ENCODE assay signal across 8 cellular contexts in the genomic region with DNA sequence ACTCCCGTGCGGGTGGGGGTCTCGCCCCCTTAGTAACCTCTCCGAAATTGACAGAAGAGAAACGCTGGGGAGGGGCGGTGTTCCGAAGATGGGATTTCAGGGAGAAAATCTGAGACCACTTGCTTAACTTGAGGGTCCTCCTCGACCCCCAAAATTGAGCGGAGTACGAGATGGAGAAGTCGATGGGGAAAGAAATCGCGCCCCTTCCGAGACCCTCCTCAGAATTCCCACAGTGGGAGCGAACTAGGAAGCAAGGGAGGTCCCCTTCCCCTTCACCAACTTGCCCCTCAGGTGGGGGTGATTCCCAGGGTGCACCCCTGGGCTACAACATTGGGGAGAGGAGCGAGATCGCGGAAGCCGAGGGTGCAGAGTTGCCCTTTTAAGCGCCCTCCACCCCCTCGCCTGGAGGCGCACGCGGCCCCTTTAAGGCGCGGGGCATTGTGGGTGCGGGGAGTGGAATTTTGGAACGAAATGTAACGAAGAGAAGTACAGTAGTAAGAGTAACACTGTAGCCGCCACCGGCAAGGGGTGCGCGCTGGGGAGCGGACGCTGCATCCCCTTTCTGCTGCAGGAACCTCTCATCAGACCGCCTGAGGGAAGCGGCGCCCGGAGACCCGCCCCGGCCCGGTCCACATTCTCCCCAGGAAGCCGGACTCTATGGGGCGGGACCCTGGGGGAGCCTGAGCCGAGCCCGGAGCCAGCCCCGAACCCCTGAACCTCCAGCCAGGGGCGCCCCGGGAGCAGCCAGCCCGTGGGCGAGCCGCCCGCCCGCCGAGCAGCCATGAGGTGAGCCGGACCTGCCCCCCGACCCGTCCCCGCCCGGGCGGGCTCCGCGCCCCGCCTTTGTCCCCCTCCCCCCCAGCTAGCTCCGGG. TPM values are rescaled to one million over a fixed set of nuclear protein-coding genes. Genes with fewer than 3 reads are reported as not detected.
DNase-seq lines count a peak whose midpoint lies in the region; ATAC-seq lines count a peak whose summit lies in the region.

A gene (plus strand): TSS at position 489 of the 873 bp plus-strand sequence. CDS start 293 bp downstream, at position 782.

- H3K27ac ChIP-seq in CD4-positive, CD25-positive, alpha-beta regulatory T cell (ENCODE audit: insufficient read depth, low read length, poor library complexity, severe bottlenecking), result peak within 1 kb of the TSS; percentile 95
- peak within 1 kb of the TSS; percentile 84 for H3K27ac ChIP-seq in mesodermal cell (ENCODE audit: low read depth, low read length, severe bottlenecking)

- no peaks in the 10 kb centered on the region for H3K27me3 ChIP-seq in CD4-positive, CD25-positive, alpha-beta regulatory T cell (ENCODE audit: control insufficient read depth, insufficient read depth, low read length)
- H3K27me3 ChIP-seq in endocrine pancreas (ENCODE audit: control insufficient read depth, insufficient read depth, low read length), result no peaks in the 10 kb centered on the region

- H3K4me3 ChIP-seq in CD4-positive, CD25-positive, alpha-beta regulatory T cell (ENCODE audit: low read depth, low read length), result peak within 1 kb of the TSS; percentile 88
- H3K4me3 ChIP-seq in endocrine pancreas (ENCODE audit: control insufficient read depth, insufficient read depth, low read length), result peak within 1 kb of the TSS; percentile 69
- peak within 1 kb of the TSS; percentile 98 for H3K4me3 ChIP-seq in mesodermal cell (ENCODE audit: extremely low read depth, insufficient read depth, low read length, poor library complexity, severe bottlenecking)

- peak; percentile 70 to 75 for ATAC-seq in CD4-positive, CD25-positive, alpha-beta regulatory T cell (ENCODE audit: low read depth in 2 of 2)
- ATAC-seq in GM19372 (IDR thresholded peaks at IDR 0.05; ENCODE audit: low read depth, unreplicated experiment) (peak; percentile 52), HG03565 (IDR thresholded peaks at IDR 0.05; ENCODE audit: unreplicated experiment) (peak; percentile 58)

- peaks cover 0 to 2% (median 0%) of the 10 kb centered on the region in 7 donors for H3K9me3 Mint-ChIP-seq in CD4-positive, CD25-positive, alpha-beta regulatory T cell

- no peaks in the 10 kb centered on the region for H3K36me3 ChIP-seq in CD4-positive, CD25-positive, alpha-beta regulatory T cell (ENCODE audit: control insufficient read depth, insufficient read depth, low read length)
- H3K36me3 ChIP-seq in endocrine pancreas (ENCODE audit: control insufficient read depth, insufficient read depth, low read length) (no peaks in the 10 kb centered on the region), mesodermal cell (ENCODE audit: control insufficient read depth, insufficient read depth, low read length) (peaks cover 28% of the 10 kb centered on the region)

- no peaks in the 10 kb centered on the region for H3K9me3 ChIP-seq in CD4-positive, CD25-positive, alpha-beta regulatory T cell (ENCODE audit: control insufficient read depth in 2 of 2, low read length in 2 of 2)
- H3K9me3 ChIP-seq in endocrine pancreas (ENCODE audit: control insufficient read depth, low read length) (no peaks in the 10 kb centered on the region), mesodermal cell (ENCODE audit: control insufficient read depth, low read length) (no peaks in the 10 kb centered on the region)

- H3K4me3 Mint-ChIP-seq in CD4-positive, CD25-positive, alpha-beta regulatory T cell, result peak within 1 kb of the TSS; percentile 95 to 99 (median 97)

- no peaks in the 10 kb centered on the region for H3K27me3 Mint-ChIP-seq in CD4-positive, CD25-positive, alpha-beta regulatory T cell

- WGBS in mesodermal cell (ENCODE audit: insufficient coverage in 2 of 2), 2 experiments, result 0% methylated on average over 27 to 44 of the region's 65 CpGs

- H3K4me1 ChIP-seq in CD4-positive, CD25-positive, alpha-beta regulatory T cell (ENCODE audit: control insufficient read depth, insufficient read depth, low read length, poor library complexity, severe bottlenecking), result peaks cover 55% of the 10 kb centered on the region
- H3K4me1 ChIP-seq in endocrine pancreas (ENCODE audit: control insufficient read depth, insufficient read depth, low read length) (no peaks in the 10 kb centered on the region), mesodermal cell (ENCODE audit: control insufficient read depth, insufficient read depth, low read length, poor library complexity, severe bottlenecking) (peaks cover 12% of the 10 kb centered on the region)

- H3K4me1 Mint-ChIP-seq in CD4-positive, CD25-positive, alpha-beta regulatory T cell, result peaks cover 0 to 54% (median 38%) of the 10 kb centered on the region in 4 donors

- H3K9ac ChIP-seq in endocrine pancreas (ENCODE audit: control insufficient read depth, insufficient read depth, low read length), result peak within 1 kb of the TSS; percentile 99

- peak; percentile 85 to 96 (median 93) for DNase-seq in CD4-positive, CD25-positive, alpha-beta regulatory T cell
- peak; percentile 90 for DNase-seq in NOMO-1 treated with dmso at 0.1 percent for 144 hours (lab: John Stamatoyannopoulos, UW; ENCODE audit: unreplicated experiment)
- DNase-seq in activated CD8-positive, alpha-beta memory T cell treated with anti-CD3 and anti-CD28 coated beads for 4 hours (ENCODE audit: low read depth in 2 of 2), result peak; percentile 86
- peak; percentile 74 for DNase-seq in stimulated activated CD8-positive, alpha-beta memory T cell treated with anti-CD3 and anti-CD28 coated beads, Interleukin-15, amount 100 ng/mL, for 24 hours (ENCODE audit: low read depth)

- H3K27ac Mint-ChIP-seq in CD4-positive, CD25-positive, alpha-beta regulatory T cell, result peak within 1 kb of the TSS; percentile 94 to 97 (median 97)

- H3K36me3 Mint-ChIP-seq in CD4-positive, CD25-positive, alpha-beta regulatory T cell, result no peaks in the 10 kb centered on the region

RNA-seq across cellular contexts. Expression of the gene that starts here (rescaled TPM):
- total RNA-seq in CD4-positive, CD25-positive, alpha-beta regulatory T cell, result 115 TPM
- 10 to 100 TPM; 40.3 to 53.2 (median 50.4) TPM for polyA plus RNA-seq in CD4-positive, CD25-positive, alpha-beta regulatory T cell
- 126 TPM for polyA plus RNA-seq in mesodermal cell (2013, experiment 1 of 2)
- polyA plus RNA-seq in mesodermal cell (2013, experiment 2 of 2), result 106 TPM

Comparison
In these comparisons a context has a peak if more than half of its experiments do, and no peak if none do; other contexts are left out.
1. Peak in every context shown above with its lines: DNase-seq, ATAC-seq, H3K4me3 ChIP-seq and H3K27ac ChIP-seq.